Comparison of ENCODE assay signal across 12 cellular contexts in genomic region chr20:20690676-20691476, GRCh38. TPM values are rescaled to one million over a fixed set of nuclear protein-coding genes. Genes with fewer than 3 reads are reported as not detected.
DNase-seq lines count a peak whose midpoint lies in the region; ATAC-seq and TF ChIP-seq lines count a peak whose summit lies in the region.
"Had no signal": no experiment of that assay in that cellular context is flagged by ENCODE, and none has a peak within 500 bp of the region (broad histone marks: within the 10 kb centered on the region; RNA-seq: fewer than 3 reads in every experiment).

No MANE protein-coding gene starts in this region.

- H3K27ac ChIP-seq in HEK293 (ENCODE audit: extremely low read depth, low read depth, low read length) (no peak overlapping the region), lower lobe of right lung (no peak overlapping the region), PC-9 (no peak overlapping the region), smooth muscle cell (ENCODE audit: low read depth) (no peak overlapping the region), vagina (no peak overlapping the region)

- H3K9me2 ChIP-seq in PC-9 (ENCODE audit: insufficient read depth): no peaks in the 10 kb centered on the region

- H3F3A ChIP-seq in PC-9 (ENCODE audit: insufficient read depth, low read depth) (no peaks in the 10 kb centered on the region), smooth muscle cell (ENCODE audit: low read depth) (no peaks in the 10 kb centered on the region)

- H3K9me3 ChIP-seq in HEK293 (ENCODE audit: control insufficient read depth, insufficient read depth, low read depth, low read length) (no peaks in the 10 kb centered on the region), lower lobe of right lung (no peaks in the 10 kb centered on the region), PC-9 (ENCODE audit: insufficient read depth, low read depth) (no peaks in the 10 kb centered on the region), smooth muscle cell (replicated peaks; ENCODE audit: low read depth) (no peaks in the 10 kb centered on the region), vagina (no peaks in the 10 kb centered on the region)

- ATAC-seq in GM18868 (IDR thresholded peaks at IDR 0.05; ENCODE audit: unreplicated experiment) (peak; percentile 84), HG03558 (IDR thresholded peaks at IDR 0.05; ENCODE audit: extremely low read depth, unreplicated experiment) (peak; percentile 49), lower lobe of right lung (peak; percentile 13 to 33)

- H3K27me3 ChIP-seq in lower lobe of right lung (ENCODE audit: low read depth): no peaks in the 10 kb centered on the region
- H3K27me3 ChIP-seq in PC-9 (ENCODE audit: insufficient read depth, low read depth): no peaks in the 10 kb centered on the region
- H3K27me3 ChIP-seq in smooth muscle cell (ENCODE audit: low read depth): no peaks in the 10 kb centered on the region
- no peaks in the 10 kb centered on the region for H3K27me3 ChIP-seq in vagina

- POLR2A ChIA-PET in HEK293 (lab: Yijun Ruan, JAX) (no interaction called here), PC-9 (lab: Charles Lee; ENCODE audit: unreplicated experiment) (no interaction called here)

- intact Hi-C loops in lower lobe of right lung (cut with DNase I): no loop called here
- intact Hi-C loops in PC-9 (cut with micrococcal nuclease; ENCODE audit: unreplicated experiment): no loop called here
- intact Hi-C loops in vagina (cut with DNase I): no loop called here

- 98% methylated on average over 8 of the region's 8 CpGs for WGBS in smooth muscle cell (ENCODE audit: low lambda C conversion rate)

- BruUV-seq in PC-9 (replicated peaks; lab: Mats Ljungman, UMichigan): no TSS peak

- H3K4me1 ChIP-seq in HEK293 (ENCODE audit: control insufficient read depth, insufficient read depth, low read length) (peaks cover 4% of the 10 kb centered on the region; the same call in 1 of the 2 replicates), lower lobe of right lung (peaks cover 36% of the 10 kb centered on the region), PC-9 (replicated peaks; ENCODE audit: insufficient read depth) (no peaks in the 10 kb centered on the region), smooth muscle cell (ENCODE audit: low read depth) (no peaks in the 10 kb centered on the region), vagina (peaks cover 6% of the 10 kb centered on the region)

- no peak for TF ChIP-seq CTCF in HEK293 (tag by site-specific recombination; IDR thresholded peaks at IDR 0.05)
- no peak for TF ChIP-seq CTCF in lower lobe of right lung (IDR thresholded peaks at IDR 0.05)
- no peak for TF ChIP-seq CTCF in PC-9 (conservative IDR thresholded peaks at IDR 0.05)
- TF ChIP-seq CTCF in smooth muscle cell (IDR thresholded peaks at IDR 0.05; ENCODE audit: borderline replicate concordance, insufficient read depth, poor library complexity, severe bottlenecking): no peak
- no peak for TF ChIP-seq CTCF in vagina (IDR thresholded peaks at IDR 0.05)

- TF ChIP-seq POLR2A in vagina (IDR thresholded peaks at IDR 0.05): no peak

- no peaks in the 10 kb centered on the region for H3K79me2 ChIP-seq in PC-9 (ENCODE audit: low read depth)
- H3K79me2 ChIP-seq in smooth muscle cell (ENCODE audit: low read depth): peaks cover 10% of the 10 kb centered on the region

- H3K36me3 ChIP-seq in HEK293 (ENCODE audit: control insufficient read depth in 2 of 2, insufficient read depth in 1 of 2, low read length in 2 of 2): no peaks in the 10 kb centered on the region
- H3K36me3 ChIP-seq in lower lobe of right lung: no peaks in the 10 kb centered on the region
- no peaks in the 10 kb centered on the region for H3K36me3 ChIP-seq in PC-9 (ENCODE audit: low read depth)
- H3K36me3 ChIP-seq in smooth muscle cell (ENCODE audit: low read depth): no peaks in the 10 kb centered on the region
- H3K36me3 ChIP-seq in vagina: no peaks in the 10 kb centered on the region

- DNase-seq in lower lobe of right lung: no peak
- DNase-seq in PC-9: no peak
- no peak for DNase-seq in smooth muscle cell (lab: John Stamatoyannopoulos, UW; ENCODE audit: unreplicated experiment)
- DNase-seq in vagina (ENCODE audit: extremely low spot score in 2 of 2): no peak
- no peak for DNase-seq in NCI-H1105 (lab: John Stamatoyannopoulos, UW)
- DNase-seq: activated naive CD4-positive, alpha-beta T cell treated with anti-CD3 and anti-CD28 coated beads, Interleukin-2, amount 50 U/mL, for 16 hours; DND-41; NCI-H2171; stimulated activated naive CD4-positive, alpha-beta T cell had no signal

- H3K4me3 ChIP-seq in HEK293 (ENCODE audit: low read depth, low read length): no peak overlapping the region
- no peak overlapping the region for H3K4me3 ChIP-seq in lower lobe of right lung
- no peak overlapping the region for H3K4me3 ChIP-seq in PC-9
- no peak overlapping the region for H3K4me3 ChIP-seq in smooth muscle cell
- no peak overlapping the region for H3K4me3 ChIP-seq in vagina

- no peak overlapping the region for H3K9ac ChIP-seq in smooth muscle cell (ENCODE audit: low read depth)

- H2AFZ ChIP-seq in PC-9: no peak overlapping the region
- no peak overlapping the region for H2AFZ ChIP-seq in smooth muscle cell (ENCODE audit: low read depth)

- CTCF ChIA-PET in HEK293 (lab: Yijun Ruan, JAX) (no interaction called here), PC-9 (lab: Charles Lee) (no interaction called here)

- H3K4me2 ChIP-seq in PC-9 (no peak overlapping the region), smooth muscle cell (no peak overlapping the region)

- no peaks in the 10 kb centered on the region; the same call in none of the 2 replicates for H4K20me1 ChIP-seq in PC-9 (ENCODE audit: insufficient read depth)
- peaks cover 42% of the 10 kb centered on the region for H4K20me1 ChIP-seq in smooth muscle cell (ENCODE audit: low read depth)

TF ChIP-seq in HEK293, 187 proteins besides CTCF, POLR2A, EP300 and RAD21:
- TF ChIP-seq ZFHX2 (tag by site-specific recombination; conservative IDR thresholded peaks at IDR 0.05): peak; percentile 62
- peak; percentile 57 for TF ChIP-seq EGR2 (tag by site-specific recombination; IDR thresholded peaks at IDR 0.05; ENCODE audit: low read depth)
- no peak for TF ChIP-seq ZNF521 (tag by site-specific recombination; IDR thresholded peaks at IDR 0.05)
- TF ChIP-seq PRDM1 (tag by site-specific recombination; IDR thresholded peaks at IDR 0.05): 0 out of 2 replicates have a peak, but pooled peaks have one; percentile 22

RNA-seq across cellular contexts. Expression of gene RALGAPA2, which starts 21.6 kb away (rescaled TPM):
- total RNA-seq in lower lobe of right lung (73.8 TPM), PC-9 (2021) (19.2 and 28.7 TPM in 2 replicates), smooth muscle cell (5.7 and 6.2 TPM in 2 replicates), vagina (31.9 TPM)
- 2.8 and 3.5 TPM in 2 replicates for polyA plus RNA-seq in smooth muscle cell

Comparison
In these comparisons a context has a peak if more than half of its experiments do, and no peak if none do; other contexts are left out.
1. ATAC-seq: peak in every context shown above with its lines; median percentile 84 in GM18868; 49 in HG03558; 23 in lower lobe of right lung.